1 cellular context compared by ENCODE assay signal in the genomic region with DNA sequence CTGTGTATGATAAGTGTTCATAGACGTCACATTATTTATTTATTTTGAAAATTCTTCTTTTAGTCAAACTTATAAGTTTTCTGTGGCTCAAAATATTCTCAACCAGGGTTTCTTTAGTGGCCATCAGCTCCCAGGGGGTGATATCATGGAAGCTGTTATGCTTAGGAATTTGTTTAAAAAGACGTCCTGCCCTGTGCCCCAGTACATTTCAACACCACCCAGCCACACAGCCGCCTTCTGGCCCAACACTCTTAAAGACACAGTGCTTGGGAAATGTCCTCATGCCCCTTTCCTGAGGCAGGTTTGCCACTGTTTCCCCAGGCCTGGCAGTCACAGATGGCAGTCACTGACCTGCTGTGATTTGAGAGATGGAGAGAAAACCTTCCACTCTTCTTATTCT.
TF ChIP-seq lines count a peak whose summit lies in the region.

No MANE protein-coding gene starts in this region.

TF ChIP-seq in HepG2, 621 proteins besides CTCF, POLR2A, EP300 and RAD21:
- TF ChIP-seq ZFP91 (CRISPR knock-in tag; IDR thresholded peaks at IDR 0.05; ENCODE audit: borderline replicate concordance) (peak; percentile 45), KLF13 (CRISPR knock-in tag; IDR thresholded peaks at IDR 0.05) (no peak), TP53 (CRISPR knock-in tag; conservative IDR thresholded peaks at IDR 0.05) (no peak), REXO4 (CRISPR knock-in tag; IDR thresholded peaks at IDR 0.05; ENCODE audit: borderline replicate concordance) (no peak)
TF ChIP-seq in HepG2: peak in this region for 1.
